Comparison of ENCODE assay signal across 19 cellular contexts in genomic region chr15:44243829-44244228, GRCh38. TPM values are rescaled to one million over a fixed set of nuclear protein-coding genes. Genes with fewer than 3 reads are reported as not detected.
A peak's percentile ranks its signal among the peaks of the same experiment; 100 is the strongest.
DNase-seq lines count a peak whose midpoint lies in the region; ATAC-seq, FAIRE-seq and TF ChIP-seq lines count a peak whose summit lies in the region.
"Had no signal": no experiment of that assay in that cellular context is flagged by ENCODE, and none has a peak within 500 bp of the region (broad histone marks: within the 10 kb centered on the region; RNA-seq: fewer than 3 reads in every experiment).

No MANE protein-coding gene starts in this region.

- no peak overlapping the region for H3K4me2 ChIP-seq in keratinocyte (ENCODE audit: control insufficient read depth, extremely low read depth, insufficient read depth, low read depth, low read length)

- no peak overlapping the region for H3K9ac ChIP-seq in keratinocyte (ENCODE audit: control insufficient read depth, extremely low read depth, insufficient read depth, low read length)

- no peak overlapping the region for H3K4me3 ChIP-seq in AG10803 (ENCODE audit: low read length)
- no peak overlapping the region for H3K4me3 ChIP-seq in LNCaP clone FGC (ENCODE audit: low read depth, low read length)
- no peak overlapping the region for H3K4me3 ChIP-seq in astrocyte of the spinal cord (ENCODE audit: low read depth, low read length)
- no peak overlapping the region for H3K4me3 ChIP-seq in keratinocyte (ENCODE audit: control insufficient read depth in 2 of 3, extremely low read depth in 1 of 3, insufficient read depth in 2 of 3, low read depth in 1 of 3, low read length in 3 of 3)
- no peak overlapping the region for H3K4me3 ChIP-seq in lower lobe of right lung
- H3K4me3 ChIP-seq: left lung, right lobe of liver, uterus had no signal

- dilution Hi-C loops in keratinocyte (cut with MboI; ENCODE audit: extremely low pct_ligation_motif_present, low sequenced_read_pairs): no loop called here

- H3K9me3 Mint-ChIP-seq in stimulated activated memory B cell treated with anti-CD40 and anti-IgM and Interleukin-4, amounts not matched to agents 10 μg/mL and 1 μg/mL and 100 μg/mL, for 72 hours: no peaks in the 10 kb centered on the region
- H3K9me3 Mint-ChIP-seq: activated T-helper 2 cell treated with anti-CD3 and anti-CD28 coated beads, Interferon-gamma antibody, Interleukin-2, Interleukin-4, amounts not matched to agents 10 μg/mL and 5 μg/mL and 100 μg/mL, durations not matched to agents 14 hours and 24 hours and 36 hours; central memory CD8-positive, alpha-beta T cell had no signal

- H3K36me3 Mint-ChIP-seq in stimulated activated memory B cell treated with anti-CD40 and anti-IgM and Interleukin-4, amounts not matched to agents 10 μg/mL and 1 μg/mL and 100 μg/mL, for 72 hours: no peaks in the 10 kb centered on the region

- in situ Hi-C loops in astrocyte of the spinal cord (cut with HindIII; ENCODE audit: low sequenced_read_pairs): no loop called here

- H3K27ac Mint-ChIP-seq in stimulated activated memory B cell treated with anti-CD40 and anti-IgM and Interleukin-4, amounts not matched to agents 10 μg/mL and 1 μg/mL and 100 μg/mL, for 72 hours: no peak overlapping the region
- H3K27ac Mint-ChIP-seq: activated T-helper 2 cell treated with anti-CD3 and anti-CD28 coated beads, Interferon-gamma antibody, Interleukin-2, Interleukin-4, amounts not matched to agents 10 μg/mL and 5 μg/mL and 100 μg/mL, durations not matched to agents 14 hours and 24 hours and 36 hours had no signal

- DNase-seq in AG10803 (ENCODE audit: low read depth) (no peak), LNCaP clone FGC (ENCODE audit: low read depth) (no peak), astrocyte of the spinal cord (ENCODE audit: low read depth, low spot score) (no peak), keratinocyte (ENCODE audit: low read depth, low spot score) (no peak), lower lobe of right lung (no peak), NCI-H1105 (lab: John Stamatoyannopoulos, UW) (no peak)
- DNase-seq in stimulated activated CD4-positive, alpha-beta T cell treated with anti-CD3 and anti-CD28 coated beads, Interleukin-4, amount 100 ng/mL, for 1 hour: no peak
- DNase-seq: ACHN, KBM-7, left lung, occipital lobe, right lobe of liver, SIG-M5, uterus had no signal

- no peaks in the 10 kb centered on the region for H3K9me3 ChIP-seq in keratinocyte (ENCODE audit: control insufficient read depth, low read depth, low read length)
- H3K9me3 ChIP-seq in lower lobe of right lung: no peaks in the 10 kb centered on the region
- H3K9me3 ChIP-seq: Caco-2, left lung, right lobe of liver, uterus had no signal

- H3K36me3 ChIP-seq in keratinocyte (ENCODE audit: control insufficient read depth in 2 of 2, extremely low read depth in 1 of 2, insufficient read depth in 2 of 2, low read length in 2 of 2) (no peaks in the 10 kb centered on the region), lower lobe of right lung (no peaks in the 10 kb centered on the region)
- H3K36me3 ChIP-seq: left lung, right lobe of liver, uterus had no signal

- H3K9me1 ChIP-seq in keratinocyte (ENCODE audit: control insufficient read depth, extremely low read depth, insufficient read depth, low read length): no peaks in the 10 kb centered on the region

- H3K4me1 Mint-ChIP-seq in stimulated activated memory B cell treated with anti-CD40 and anti-IgM and Interleukin-4, amounts not matched to agents 10 μg/mL and 1 μg/mL and 100 μg/mL, for 72 hours: no peaks in the 10 kb centered on the region
- H3K4me1 Mint-ChIP-seq: central memory CD8-positive, alpha-beta T cell had no signal

- FAIRE-seq in keratinocyte (lab: Jason Lieb, UNC): no peak

- no peak overlapping the region for H3K27ac ChIP-seq in keratinocyte (ENCODE audit: control insufficient read depth, insufficient read depth, low read length)
- H3K27ac ChIP-seq in lower lobe of right lung: no peak overlapping the region
- H3K27ac ChIP-seq: left lung, right lobe of liver, uterus had no signal

- peaks cover 27% of the 10 kb centered on the region for H3K27me3 Mint-ChIP-seq in stimulated activated memory B cell treated with anti-CD40 and anti-IgM and Interleukin-4, amounts not matched to agents 10 μg/mL and 1 μg/mL and 100 μg/mL, for 72 hours

- peak; percentile 21; the same call in 1 of the 2 replicates for TF ChIP-seq CTCF in AG10803 (conservative IDR thresholded peaks at IDR 0.05; ENCODE audit: low read length)
- peak; percentile 56 for TF ChIP-seq CTCF in LNCaP clone FGC (IDR thresholded peaks at IDR 0.05; ENCODE audit: control insufficient read depth, extremely low read depth, insufficient read depth)
- peak; percentile 39 for TF ChIP-seq CTCF in astrocyte of the spinal cord (IDR thresholded peaks at IDR 0.05; ENCODE audit: low read depth, low read length)
- peak in 2 of 3 experiments; percentile 23 to 33 for TF ChIP-seq CTCF in keratinocyte (optimal IDR thresholded peaks at IDR 0.05 in 1 of 3, IDR thresholded peaks at IDR 0.05 in 1 of 3, conservative IDR thresholded peaks at IDR 0.05 in 1 of 3; ENCODE audit: extremely low read depth in 1 of 3, insufficient read depth in 2 of 3, low read length in 3 of 3)
- no peak for TF ChIP-seq CTCF in lower lobe of right lung (IDR thresholded peaks at IDR 0.05)

- H4K20me1 ChIP-seq in keratinocyte (ENCODE audit: control insufficient read depth, extremely low read depth, insufficient read depth, low read length): no peaks in the 10 kb centered on the region

- intact Hi-C loops in lower lobe of right lung (cut with DNase I): no loop called here

- ATAC-seq in lower lobe of right lung: no peak
- ATAC-seq in stimulated activated memory B cell treated with anti-CD40 and anti-IgM and Interleukin-4, amounts not matched to agents 10 μg/mL and 1 μg/mL and 100 μg/mL, for 72 hours: no peak
- ATAC-seq: left lung, right lobe of liver had no signal

- no peak overlapping the region for H2AFZ ChIP-seq in keratinocyte (ENCODE audit: control insufficient read depth, low read length)

- no peak overlapping the region for H3K4me3 Mint-ChIP-seq in stimulated activated memory B cell treated with anti-CD40 and anti-IgM and Interleukin-4, amounts not matched to agents 10 μg/mL and 1 μg/mL and 100 μg/mL, for 72 hours
- H3K4me3 Mint-ChIP-seq: central memory CD8-positive, alpha-beta T cell had no signal

- no peaks in the 10 kb centered on the region for H3K79me2 ChIP-seq in keratinocyte (ENCODE audit: control insufficient read depth, insufficient read depth, low read length)

- no peaks in the 10 kb centered on the region for H3K27me3 ChIP-seq in keratinocyte (ENCODE audit: control insufficient read depth, extremely low read depth, insufficient read depth, low read length)
- no peaks in the 10 kb centered on the region for H3K27me3 ChIP-seq in lower lobe of right lung (ENCODE audit: low read depth)
- H3K27me3 ChIP-seq: left lung, right lobe of liver, uterus had no signal

- no peaks in the 10 kb centered on the region for H3K4me1 ChIP-seq in keratinocyte (ENCODE audit: control insufficient read depth, extremely low read depth, insufficient read depth, low read length)
- no peaks in the 10 kb centered on the region for H3K4me1 ChIP-seq in lower lobe of right lung
- H3K4me1 ChIP-seq: Caco-2, left lung, right lobe of liver, uterus had no signal

RNA-seq across cellular contexts. Expression of gene GOLM2, which starts 44.7 kb away (rescaled TPM):
- 10.6 to 19.4 TPM (median 14.0 TPM) in 3 replicates for polyA plus RNA-seq in keratinocyte
- polyA plus RNA-seq in keratinocyte (2011; ENCODE audit: low read depth): 75.9 TPM
- polyA plus RNA-seq in keratinocyte (2011; cell fraction: cytosol; rRNA removed): 10.9 and 18.7 TPM in 2 replicates
- 15.8 and 16.5 TPM in 2 replicates for polyA plus RNA-seq in keratinocyte (2011; cell fraction: nucleus; rRNA removed)
- polyA plus RNA-seq in keratinocyte (2012; ENCODE audit: low replicate concordance): 10.5 and 17.5 TPM in 2 replicates
- 6.7 to 15.4 TPM (median 7.0 TPM) in 3 replicates for polyA minus RNA-seq in keratinocyte
- 24.6 TPM for polyA minus RNA-seq in keratinocyte (2011; cell fraction: cytosol; rRNA and poly(A)+ RNA removed)
- 8.7 and 16.7 TPM in 2 replicates for polyA minus RNA-seq in keratinocyte (2011; cell fraction: nucleus; rRNA and poly(A)+ RNA removed)
- 76.5 TPM for total RNA-seq in lower lobe of right lung

RNA-seq across cellular contexts. Expression of gene FRMD5, which starts 48.8 kb away (rescaled TPM):
- polyA plus RNA-seq in keratinocyte: 6.4 to 11.8 TPM (median 7.3 TPM) in 3 replicates
- polyA plus RNA-seq in keratinocyte (2011; ENCODE audit: low read depth): 1.6 TPM
- polyA plus RNA-seq in keratinocyte (2011; cell fraction: cytosol; rRNA removed): 4.9 and 5.4 TPM in 2 replicates
- 10.9 and 15.5 TPM in 2 replicates for polyA plus RNA-seq in keratinocyte (2011; cell fraction: nucleus; rRNA removed)
- 0.83 and 9.5 TPM in 2 replicates for polyA plus RNA-seq in keratinocyte (2012; ENCODE audit: low replicate concordance)
- polyA minus RNA-seq in keratinocyte: 11.5 to 29.1 TPM (median 12.1 TPM) in 3 replicates
- polyA minus RNA-seq in keratinocyte (2011; cell fraction: cytosol; rRNA and poly(A)+ RNA removed): 5.0 TPM
- 8.9 and 13.1 TPM in 2 replicates for polyA minus RNA-seq in keratinocyte (2011; cell fraction: nucleus; rRNA and poly(A)+ RNA removed)
- 0.12 TPM for total RNA-seq in lower lobe of right lung
- total RNA-seq: right lobe of liver; T-helper 2 cell treated with Interferon-gamma antibody and Interleukin-4, amounts not matched to agents 100 ng/mL and 5 ng/mL, for 36 hours had no signal
